1 cellular context compared by ENCODE assay signal in the genomic region with DNA sequence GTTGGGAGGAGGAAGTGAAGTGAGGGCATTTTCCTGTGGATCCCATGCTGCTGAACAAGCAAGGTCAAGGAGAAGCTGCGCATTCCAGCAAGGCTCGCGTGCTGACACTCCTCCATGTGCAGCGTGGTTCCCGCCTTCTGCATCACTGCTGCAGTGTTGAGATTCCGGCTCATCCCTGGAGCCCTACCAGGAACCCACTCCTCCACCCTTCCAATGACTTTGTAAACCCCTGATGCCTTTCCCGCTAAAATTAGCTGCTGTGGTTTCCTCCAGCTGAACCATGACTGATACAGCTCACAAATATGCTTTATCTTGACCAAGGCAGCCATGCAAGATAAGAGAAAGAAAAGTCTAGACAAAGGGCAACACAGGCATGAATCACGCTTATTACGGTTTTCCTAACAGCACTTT.
A peak's percentile ranks its signal among the peaks of the same experiment; 100 is the strongest.
TF ChIP-seq lines count a peak whose summit lies in the region.

No MANE protein-coding gene starts in this region.

TF ChIP-seq in K562, 482 proteins besides CTCF, POLR2A, EP300 and RAD21 (continued from another document and continues in another):
- TF ChIP-seq, protein P1, sequence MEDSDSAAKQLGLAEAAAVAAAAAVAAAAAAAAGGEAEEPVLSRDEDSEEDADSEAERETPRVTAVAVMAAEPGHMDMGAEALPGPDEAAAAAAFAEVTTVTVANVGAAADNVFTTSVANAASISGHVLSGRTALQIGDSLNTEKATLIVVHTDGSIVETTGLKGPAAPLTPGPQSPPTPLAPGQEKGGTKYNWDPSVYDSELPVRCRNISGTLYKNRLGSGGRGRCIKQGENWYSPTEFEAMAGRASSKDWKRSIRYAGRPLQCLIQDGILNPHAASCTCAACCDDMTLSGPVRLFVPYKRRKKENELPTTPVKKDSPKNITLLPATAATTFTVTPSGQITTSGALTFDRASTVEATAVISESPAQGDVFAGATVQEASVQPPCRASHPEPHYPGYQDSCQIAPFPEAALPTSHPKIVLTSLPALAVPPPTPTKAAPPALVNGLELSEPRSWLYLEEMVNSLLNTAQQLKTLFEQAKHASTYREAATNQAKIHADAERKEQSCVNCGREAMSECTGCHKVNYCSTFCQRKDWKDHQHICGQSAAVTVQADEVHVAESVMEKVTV (CRISPR knock-in tag; IDR thresholded peaks at IDR 0.05): 0 out of 2 replicates have a peak, but pooled peaks have one; percentile 20
- TF ChIP-seq MXI1 (IDR thresholded peaks at IDR 0.05; ENCODE audit: low read depth, low read length) (no peak), ZBED1 (IDR thresholded peaks at IDR 0.05) (peak; percentile 94), CTBP1 (IDR thresholded peaks at IDR 0.05; ENCODE audit: borderline replicate concordance) (peak; percentile 99), RUNX1 (IDR thresholded peaks at IDR 0.05; ENCODE audit: low read depth) (peak; percentile 88; the same call in 1 of the 2 replicates), FOXK2 (conservative IDR thresholded peaks at IDR 0.05 in 1 of 2, IDR thresholded peaks at IDR 0.05 in 1 of 2; ENCODE audit: low read depth in 2 of 2) (peak; percentile 62 to 82), KDM4B (IDR thresholded peaks at IDR 0.05; ENCODE audit: borderline replicate concordance in 2 of 2, low read depth in 1 of 2) (no peak), ATF7 (IDR thresholded peaks at IDR 0.05) (peak; percentile 86; the same call in 1 of the 2 replicates), CSDE1 (IDR thresholded peaks at IDR 0.05) (no peak), ZNF584 (CRISPR knock-in tag; IDR thresholded peaks at IDR 0.05; ENCODE audit: low read depth) (peak; percentile 85), SP2 (IDR thresholded peaks at IDR 0.05; ENCODE audit: extremely low read depth, low read depth, low read length, poor library complexity, severe bottlenecking) (no peak), SIN3A (IDR thresholded peaks at IDR 0.05; ENCODE audit: borderline replicate concordance in 2 of 2, control insufficient read depth in 1 of 2, low read depth in 2 of 2, low read length in 2 of 2) (no peak), CBFA2T2 (conservative IDR thresholded peaks at IDR 0.05) (peak; percentile 94), SMAD4 (CRISPR knock-in tag; conservative IDR thresholded peaks at IDR 0.05) (peak; percentile 100), ZNF263 (CRISPR knock-in tag; IDR thresholded peaks at IDR 0.05; ENCODE audit: borderline replicate concordance) (peak; percentile 89), MTA2 (IDR thresholded peaks at IDR 0.05; ENCODE audit: low read depth) (peak; percentile 93)
- TF ChIP-seq, protein P2, sequence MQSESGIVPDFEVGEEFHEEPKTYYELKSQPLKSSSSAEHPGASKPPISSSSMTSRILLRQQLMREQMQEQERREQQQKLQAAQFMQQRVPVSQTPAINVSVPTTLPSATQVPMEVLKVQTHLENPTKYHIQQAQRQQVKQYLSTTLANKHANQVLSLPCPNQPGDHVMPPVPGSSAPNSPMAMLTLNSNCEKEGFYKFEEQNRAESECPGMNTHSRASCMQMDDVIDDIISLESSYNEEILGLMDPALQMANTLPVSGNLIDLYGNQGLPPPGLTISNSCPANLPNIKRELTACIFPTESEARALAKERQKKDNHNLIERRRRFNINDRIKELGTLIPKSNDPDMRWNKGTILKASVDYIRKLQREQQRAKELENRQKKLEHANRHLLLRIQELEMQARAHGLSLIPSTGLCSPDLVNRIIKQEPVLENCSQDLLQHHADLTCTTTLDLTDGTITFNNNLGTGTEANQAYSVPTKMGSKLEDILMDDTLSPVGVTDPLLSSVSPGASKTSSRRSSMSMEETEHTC (IDR thresholded peaks at IDR 0.05): peak; percentile 83
- TF ChIP-seq, protein P3, sequence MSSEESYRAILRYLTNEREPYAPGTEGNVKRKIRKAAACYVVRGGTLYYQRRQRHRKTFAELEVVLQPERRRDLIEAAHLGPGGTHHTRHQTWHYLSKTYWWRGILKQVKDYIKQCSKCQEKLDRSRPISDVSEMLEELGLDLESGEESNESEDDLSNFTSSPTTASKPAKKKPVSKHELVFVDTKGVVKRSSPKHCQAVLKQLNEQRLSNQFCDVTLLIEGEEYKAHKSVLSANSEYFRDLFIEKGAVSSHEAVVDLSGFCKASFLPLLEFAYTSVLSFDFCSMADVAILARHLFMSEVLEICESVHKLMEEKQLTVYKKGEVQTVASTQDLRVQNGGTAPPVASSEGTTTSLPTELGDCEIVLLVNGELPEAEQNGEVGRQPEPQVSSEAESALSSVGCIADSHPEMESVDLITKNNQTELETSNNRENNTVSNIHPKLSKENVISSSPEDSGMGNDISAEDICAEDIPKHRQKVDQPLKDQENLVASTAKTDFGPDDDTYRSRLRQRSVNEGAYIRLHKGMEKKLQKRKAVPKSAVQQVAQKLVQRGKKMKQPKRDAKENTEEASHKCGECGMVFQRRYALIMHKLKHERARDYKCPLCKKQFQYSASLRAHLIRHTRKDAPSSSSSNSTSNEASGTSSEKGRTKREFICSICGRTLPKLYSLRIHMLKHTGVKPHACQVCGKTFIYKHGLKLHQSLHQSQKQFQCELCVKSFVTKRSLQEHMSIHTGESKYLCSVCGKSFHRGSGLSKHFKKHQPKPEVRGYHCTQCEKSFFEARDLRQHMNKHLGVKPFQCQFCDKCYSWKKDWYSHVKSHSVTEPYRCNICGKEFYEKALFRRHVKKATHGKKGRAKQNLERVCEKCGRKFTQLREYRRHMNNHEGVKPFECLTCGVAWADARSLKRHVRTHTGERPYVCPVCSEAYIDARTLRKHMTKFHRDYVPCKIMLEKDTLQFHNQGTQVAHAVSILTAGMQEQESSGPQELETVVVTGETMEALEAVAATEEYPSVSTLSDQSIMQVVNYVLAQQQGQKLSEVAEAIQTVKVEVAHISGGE (CRISPR knock-in tag; IDR thresholded peaks at IDR 0.05): peak in 1 of 3 experiments; percentile 74; a peak in 2 of 6 replicates
- TF ChIP-seq, protein P4, sequence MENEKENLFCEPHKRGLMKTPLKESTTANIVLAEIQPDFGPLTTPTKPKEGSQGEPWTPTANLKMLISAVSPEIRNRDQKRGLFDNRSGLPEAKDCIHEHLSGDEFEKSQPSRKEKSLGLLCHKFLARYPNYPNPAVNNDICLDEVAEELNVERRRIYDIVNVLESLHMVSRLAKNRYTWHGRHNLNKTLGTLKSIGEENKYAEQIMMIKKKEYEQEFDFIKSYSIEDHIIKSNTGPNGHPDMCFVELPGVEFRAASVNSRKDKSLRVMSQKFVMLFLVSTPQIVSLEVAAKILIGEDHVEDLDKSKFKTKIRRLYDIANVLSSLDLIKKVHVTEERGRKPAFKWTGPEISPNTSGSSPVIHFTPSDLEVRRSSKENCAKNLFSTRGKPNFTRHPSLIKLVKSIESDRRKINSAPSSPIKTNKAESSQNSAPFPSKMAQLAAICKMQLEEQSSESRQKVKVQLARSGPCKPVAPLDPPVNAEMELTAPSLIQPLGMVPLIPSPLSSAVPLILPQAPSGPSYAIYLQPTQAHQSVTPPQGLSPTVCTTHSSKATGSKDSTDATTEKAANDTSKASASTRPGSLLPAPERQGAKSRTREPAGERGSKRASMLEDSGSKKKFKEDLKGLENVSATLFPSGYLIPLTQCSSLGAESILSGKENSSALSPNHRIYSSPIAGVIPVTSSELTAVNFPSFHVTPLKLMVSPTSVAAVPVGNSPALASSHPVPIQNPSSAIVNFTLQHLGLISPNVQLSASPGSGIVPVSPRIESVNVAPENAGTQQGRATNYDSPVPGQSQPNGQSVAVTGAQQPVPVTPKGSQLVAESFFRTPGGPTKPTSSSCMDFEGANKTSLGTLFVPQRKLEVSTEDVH (IDR thresholded peaks at IDR 0.05; ENCODE audit: low read depth, partially characterized antibody): peak; percentile 99
- TF ChIP-seq, protein P5, sequence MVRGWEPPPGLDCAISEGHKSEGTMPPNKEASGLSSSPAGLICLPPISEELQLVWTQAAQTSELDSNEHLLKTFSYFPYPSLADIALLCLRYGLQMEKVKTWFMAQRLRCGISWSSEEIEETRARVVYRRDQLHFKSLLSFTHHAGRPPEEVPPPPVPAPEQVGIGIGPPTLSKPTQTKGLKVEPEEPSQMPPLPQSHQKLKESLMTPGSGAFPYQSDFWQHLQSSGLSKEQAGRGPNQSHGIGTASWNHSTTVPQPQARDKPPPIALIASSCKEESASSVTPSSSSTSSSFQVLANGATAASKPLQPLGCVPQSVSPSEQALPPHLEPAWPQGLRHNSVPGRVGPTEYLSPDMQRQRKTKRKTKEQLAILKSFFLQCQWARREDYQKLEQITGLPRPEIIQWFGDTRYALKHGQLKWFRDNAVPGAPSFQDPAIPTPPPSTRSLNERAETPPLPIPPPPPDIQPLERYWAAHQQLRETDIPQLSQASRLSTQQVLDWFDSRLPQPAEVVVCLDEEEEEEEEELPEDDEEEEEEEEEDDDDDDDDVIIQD (CRISPR knock-in tag; IDR thresholded peaks at IDR 0.05): no peak
- TF ChIP-seq, protein P6, sequence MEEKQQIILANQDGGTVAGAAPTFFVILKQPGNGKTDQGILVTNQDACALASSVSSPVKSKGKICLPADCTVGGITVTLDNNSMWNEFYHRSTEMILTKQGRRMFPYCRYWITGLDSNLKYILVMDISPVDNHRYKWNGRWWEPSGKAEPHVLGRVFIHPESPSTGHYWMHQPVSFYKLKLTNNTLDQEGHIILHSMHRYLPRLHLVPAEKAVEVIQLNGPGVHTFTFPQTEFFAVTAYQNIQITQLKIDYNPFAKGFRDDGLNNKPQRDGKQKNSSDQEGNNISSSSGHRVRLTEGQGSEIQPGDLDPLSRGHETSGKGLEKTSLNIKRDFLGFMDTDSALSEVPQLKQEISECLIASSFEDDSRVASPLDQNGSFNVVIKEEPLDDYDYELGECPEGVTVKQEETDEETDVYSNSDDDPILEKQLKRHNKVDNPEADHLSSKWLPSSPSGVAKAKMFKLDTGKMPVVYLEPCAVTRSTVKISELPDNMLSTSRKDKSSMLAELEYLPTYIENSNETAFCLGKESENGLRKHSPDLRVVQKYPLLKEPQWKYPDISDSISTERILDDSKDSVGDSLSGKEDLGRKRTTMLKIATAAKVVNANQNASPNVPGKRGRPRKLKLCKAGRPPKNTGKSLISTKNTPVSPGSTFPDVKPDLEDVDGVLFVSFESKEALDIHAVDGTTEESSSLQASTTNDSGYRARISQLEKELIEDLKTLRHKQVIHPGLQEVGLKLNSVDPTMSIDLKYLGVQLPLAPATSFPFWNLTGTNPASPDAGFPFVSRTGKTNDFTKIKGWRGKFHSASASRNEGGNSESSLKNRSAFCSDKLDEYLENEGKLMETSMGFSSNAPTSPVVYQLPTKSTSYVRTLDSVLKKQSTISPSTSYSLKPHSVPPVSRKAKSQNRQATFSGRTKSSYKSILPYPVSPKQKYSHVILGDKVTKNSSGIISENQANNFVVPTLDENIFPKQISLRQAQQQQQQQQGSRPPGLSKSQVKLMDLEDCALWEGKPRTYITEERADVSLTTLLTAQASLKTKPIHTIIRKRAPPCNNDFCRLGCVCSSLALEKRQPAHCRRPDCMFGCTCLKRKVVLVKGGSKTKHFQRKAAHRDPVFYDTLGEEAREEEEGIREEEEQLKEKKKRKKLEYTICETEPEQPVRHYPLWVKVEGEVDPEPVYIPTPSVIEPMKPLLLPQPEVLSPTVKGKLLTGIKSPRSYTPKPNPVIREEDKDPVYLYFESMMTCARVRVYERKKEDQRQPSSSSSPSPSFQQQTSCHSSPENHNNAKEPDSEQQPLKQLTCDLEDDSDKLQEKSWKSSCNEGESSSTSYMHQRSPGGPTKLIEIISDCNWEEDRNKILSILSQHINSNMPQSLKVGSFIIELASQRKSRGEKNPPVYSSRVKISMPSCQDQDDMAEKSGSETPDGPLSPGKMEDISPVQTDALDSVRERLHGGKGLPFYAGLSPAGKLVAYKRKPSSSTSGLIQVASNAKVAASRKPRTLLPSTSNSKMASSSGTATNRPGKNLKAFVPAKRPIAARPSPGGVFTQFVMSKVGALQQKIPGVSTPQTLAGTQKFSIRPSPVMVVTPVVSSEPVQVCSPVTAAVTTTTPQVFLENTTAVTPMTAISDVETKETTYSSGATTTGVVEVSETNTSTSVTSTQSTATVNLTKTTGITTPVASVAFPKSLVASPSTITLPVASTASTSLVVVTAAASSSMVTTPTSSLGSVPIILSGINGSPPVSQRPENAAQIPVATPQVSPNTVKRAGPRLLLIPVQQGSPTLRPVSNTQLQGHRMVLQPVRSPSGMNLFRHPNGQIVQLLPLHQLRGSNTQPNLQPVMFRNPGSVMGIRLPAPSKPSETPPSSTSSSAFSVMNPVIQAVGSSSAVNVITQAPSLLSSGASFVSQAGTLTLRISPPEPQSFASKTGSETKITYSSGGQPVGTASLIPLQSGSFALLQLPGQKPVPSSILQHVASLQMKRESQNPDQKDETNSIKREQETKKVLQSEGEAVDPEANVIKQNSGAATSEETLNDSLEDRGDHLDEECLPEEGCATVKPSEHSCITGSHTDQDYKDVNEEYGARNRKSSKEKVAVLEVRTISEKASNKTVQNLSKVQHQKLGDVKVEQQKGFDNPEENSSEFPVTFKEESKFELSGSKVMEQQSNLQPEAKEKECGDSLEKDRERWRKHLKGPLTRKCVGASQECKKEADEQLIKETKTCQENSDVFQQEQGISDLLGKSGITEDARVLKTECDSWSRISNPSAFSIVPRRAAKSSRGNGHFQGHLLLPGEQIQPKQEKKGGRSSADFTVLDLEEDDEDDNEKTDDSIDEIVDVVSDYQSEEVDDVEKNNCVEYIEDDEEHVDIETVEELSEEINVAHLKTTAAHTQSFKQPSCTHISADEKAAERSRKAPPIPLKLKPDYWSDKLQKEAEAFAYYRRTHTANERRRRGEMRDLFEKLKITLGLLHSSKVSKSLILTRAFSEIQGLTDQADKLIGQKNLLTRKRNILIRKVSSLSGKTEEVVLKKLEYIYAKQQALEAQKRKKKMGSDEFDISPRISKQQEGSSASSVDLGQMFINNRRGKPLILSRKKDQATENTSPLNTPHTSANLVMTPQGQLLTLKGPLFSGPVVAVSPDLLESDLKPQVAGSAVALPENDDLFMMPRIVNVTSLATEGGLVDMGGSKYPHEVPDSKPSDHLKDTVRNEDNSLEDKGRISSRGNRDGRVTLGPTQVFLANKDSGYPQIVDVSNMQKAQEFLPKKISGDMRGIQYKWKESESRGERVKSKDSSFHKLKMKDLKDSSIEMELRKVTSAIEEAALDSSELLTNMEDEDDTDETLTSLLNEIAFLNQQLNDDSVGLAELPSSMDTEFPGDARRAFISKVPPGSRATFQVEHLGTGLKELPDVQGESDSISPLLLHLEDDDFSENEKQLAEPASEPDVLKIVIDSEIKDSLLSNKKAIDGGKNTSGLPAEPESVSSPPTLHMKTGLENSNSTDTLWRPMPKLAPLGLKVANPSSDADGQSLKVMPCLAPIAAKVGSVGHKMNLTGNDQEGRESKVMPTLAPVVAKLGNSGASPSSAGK (IDR thresholded peaks at IDR 0.05): peak; percentile 94
- TF ChIP-seq, protein P7, sequence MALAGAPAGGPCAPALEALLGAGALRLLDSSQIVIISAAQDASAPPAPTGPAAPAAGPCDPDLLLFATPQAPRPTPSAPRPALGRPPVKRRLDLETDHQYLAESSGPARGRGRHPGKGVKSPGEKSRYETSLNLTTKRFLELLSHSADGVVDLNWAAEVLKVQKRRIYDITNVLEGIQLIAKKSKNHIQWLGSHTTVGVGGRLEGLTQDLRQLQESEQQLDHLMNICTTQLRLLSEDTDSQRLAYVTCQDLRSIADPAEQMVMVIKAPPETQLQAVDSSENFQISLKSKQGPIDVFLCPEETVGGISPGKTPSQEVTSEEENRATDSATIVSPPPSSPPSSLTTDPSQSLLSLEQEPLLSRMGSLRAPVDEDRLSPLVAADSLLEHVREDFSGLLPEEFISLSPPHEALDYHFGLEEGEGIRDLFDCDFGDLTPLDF (CRISPR knock-in tag; IDR thresholded peaks at IDR 0.05): peak; percentile 71; the same call in 1 of the 2 replicates
- TF ChIP-seq, protein P8, sequence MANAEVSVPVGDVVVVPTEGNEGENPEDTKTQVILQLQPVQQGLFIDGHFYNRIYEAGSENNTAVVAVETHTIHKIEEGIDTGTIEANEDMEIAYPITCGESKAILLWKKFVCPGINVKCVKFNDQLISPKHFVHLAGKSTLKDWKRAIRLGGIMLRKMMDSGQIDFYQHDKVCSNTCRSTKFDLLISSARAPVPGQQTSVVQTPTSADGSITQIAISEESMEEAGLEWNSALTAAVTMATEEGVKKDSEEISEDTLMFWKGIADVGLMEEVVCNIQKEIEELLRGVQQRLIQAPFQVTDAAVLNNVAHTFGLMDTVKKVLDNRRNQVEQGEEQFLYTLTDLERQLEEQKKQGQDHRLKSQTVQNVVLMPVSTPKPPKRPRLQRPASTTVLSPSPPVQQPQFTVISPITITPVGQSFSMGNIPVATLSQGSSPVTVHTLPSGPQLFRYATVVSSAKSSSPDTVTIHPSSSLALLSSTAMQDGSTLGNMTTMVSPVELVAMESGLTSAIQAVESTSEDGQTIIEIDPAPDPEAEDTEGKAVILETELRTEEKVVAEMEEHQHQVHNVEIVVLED (CRISPR knock-in tag; IDR thresholded peaks at IDR 0.05): peak; percentile 51; the same call in 1 of the 2 replicates
